In genomic region chr9:101486693-101487442, GRCh38 we compare ENCODE assay signal across 9 cellular contexts. TPM values are rescaled to one million over a fixed set of nuclear protein-coding genes. Genes with fewer than 3 reads are reported as not detected.
DNase-seq lines count a peak whose midpoint lies in the region; ATAC-seq and TF ChIP-seq lines count a peak whose summit lies in the region.
"Had no signal": no experiment of that assay in that cellular context is flagged by ENCODE, and none has a peak within 500 bp of the region (broad histone marks: within the 10 kb centered on the region; RNA-seq: fewer than 3 reads in every experiment).

No MANE protein-coding gene starts in this region.

- H3K9me2 ChIP-seq in neural cell (ENCODE audit: insufficient read depth, low read length), result no peaks in the 10 kb centered on the region
- H3K9me2 ChIP-seq in Karpas-422 (replicated peaks; ENCODE audit: insufficient read depth, low read length), result no peaks in the 10 kb centered on the region

- no peaks in the 10 kb centered on the region for H3K4me1 ChIP-seq in Karpas-422 (ENCODE audit: low read length)

- H3K4me2 ChIP-seq in neural cell (ENCODE audit: low read length) (peak overlapping the region; percentile 45), Karpas-422 (ENCODE audit: low read depth, low read length, poor library complexity, severe bottlenecking) (no peak overlapping the region)

- DNase-seq in DMS53 (lab: John Stamatoyannopoulos, UW), result peak; percentile 82
- DNase-seq in NCI-H1417 (lab: John Stamatoyannopoulos, UW), result peak; percentile 15 to 97 (median 95)
- peak; percentile 17 to 42 for DNase-seq in activated T-cell treated with anti-CD3 and anti-CD28 coated beads, Interleukin-2, amount 50 U/mL, for 72 hours
- DNase-seq in foreskin melanocyte, result peak; percentile 46
- no peak for DNase-seq in RPMI8226
- DNase-seq in Karpas-422, result no peak

- H3K27me3 Mint-ChIP-seq in activated T-cell treated with anti-CD3 and anti-CD28 coated beads, Interleukin-2, amount 50 U/mL, for 72 hours (ENCODE audit: low read depth), result peaks cover 66% of the 10 kb centered on the region

- H3K27me3 ChIP-seq in neural cell (ENCODE audit: insufficient read depth, low read depth, low read length) (peaks cover 11% of the 10 kb centered on the region), Karpas-422 (ENCODE audit: low read length) (no peaks in the 10 kb centered on the region)

- H3F3A ChIP-seq in neural cell (ENCODE audit: insufficient read depth, low read length, poor library complexity, severe bottlenecking), result no peaks in the 10 kb centered on the region

- no peaks in the 10 kb centered on the region for H3K9me3 Mint-ChIP-seq in activated T-cell treated with anti-CD3 and anti-CD28 coated beads, Interleukin-2, amount 50 U/mL, for 72 hours

- H4K20me1 ChIP-seq in neural cell (ENCODE audit: insufficient read depth), result no peaks in the 10 kb centered on the region
- H4K20me1 ChIP-seq in Karpas-422 (ENCODE audit: insufficient read depth, low read depth, low read length), result no peaks in the 10 kb centered on the region

- no peaks in the 10 kb centered on the region for H3K36me3 ChIP-seq in neural cell (ENCODE audit: insufficient read depth, low read length)
- no peaks in the 10 kb centered on the region for H3K36me3 ChIP-seq in Karpas-422 (ENCODE audit: insufficient read depth, low read length)

- H3K9me3 ChIP-seq in neural cell (ENCODE audit: low read length) (no peaks in the 10 kb centered on the region), Karpas-422 (ENCODE audit: low read length) (no peaks in the 10 kb centered on the region)

- TF ChIP-seq RAD21 in neural cell (conservative IDR thresholded peaks at IDR 0.05), result peak; percentile 47

- H2AFZ ChIP-seq in neural cell (ENCODE audit: low read depth, low read length) (peak overlapping the region; percentile 61), Karpas-422 (ENCODE audit: low read length) (no peak overlapping the region)

- peak overlapping the region; percentile 84 for H3K4me3 ChIP-seq in neural cell (ENCODE audit: low read length)
- no peak overlapping the region for H3K4me3 ChIP-seq in Karpas-422 (ENCODE audit: low read length)

- H3K4me1 Mint-ChIP-seq in activated T-cell treated with anti-CD3 and anti-CD28 coated beads, Interleukin-2, amount 50 U/mL, for 72 hours (ENCODE audit: low read depth), result peaks cover 9% of the 10 kb centered on the region

- H3K36me3 Mint-ChIP-seq in activated T-cell treated with anti-CD3 and anti-CD28 coated beads, Interleukin-2, amount 50 U/mL, for 72 hours (ENCODE audit: insufficient read depth in 2 of 2), result no peaks in the 10 kb centered on the region
- H3K36me3 Mint-ChIP-seq: IgD-negative memory B cell had no signal

- ATAC-seq in activated T-cell treated with anti-CD3 and anti-CD28 coated beads, Interleukin-2, amount 50 U/mL, for 72 hours (replicated peaks in 1 of 2), result peak; percentile 79 to 80
- no peak for ATAC-seq in HG03571 (IDR thresholded peaks at IDR 0.05; ENCODE audit: unreplicated experiment)

- peak; percentile 65 for TF ChIP-seq CTCF in neural cell (IDR thresholded peaks at IDR 0.05; ENCODE audit: poor library complexity, severe bottlenecking)

- TF ChIP-seq EP300 in neural cell (conservative IDR thresholded peaks at IDR 0.05; ENCODE audit: poor library complexity, severe bottlenecking), result no peak

- peak overlapping the region; percentile 87 for H3K4me3 Mint-ChIP-seq in activated T-cell treated with anti-CD3 and anti-CD28 coated beads, Interleukin-2, amount 50 U/mL, for 72 hours

- H3K79me2 ChIP-seq in neural cell (replicated peaks; ENCODE audit: insufficient read depth, low read length), result peaks cover 5% of the 10 kb centered on the region
- no peaks in the 10 kb centered on the region for H3K79me2 ChIP-seq in Karpas-422 (ENCODE audit: low read length)

- peak overlapping the region; percentile 81 for H3K9ac ChIP-seq in neural cell (ENCODE audit: low read length)
- no peak overlapping the region for H3K9ac ChIP-seq in Karpas-422 (ENCODE audit: low read length)

- no peak overlapping the region for H3K27ac Mint-ChIP-seq in activated T-cell treated with anti-CD3 and anti-CD28 coated beads, Interleukin-2, amount 50 U/mL, for 72 hours
- H3K27ac Mint-ChIP-seq: IgD-negative memory B cell had no signal

- H3K27ac ChIP-seq in neural cell (ENCODE audit: low read length), result peak overlapping the region; percentile 74
- H3K27ac ChIP-seq in Karpas-422 (ENCODE audit: low read length), result no peak overlapping the region

TF ChIP-seq in neural cell, 6 proteins besides CTCF, POLR2A, EP300 and RAD21:
- TF ChIP-seq MXI1 (conservative IDR thresholded peaks at IDR 0.05; ENCODE audit: poor library complexity, severe bottlenecking) (peak; percentile 28), POLR2AphosphoS5 (IDR thresholded peaks at IDR 0.05) (peak; percentile 78), REST (IDR thresholded peaks at IDR 0.05; ENCODE audit: borderline replicate concordance) (no peak), EZH2 (IDR thresholded peaks at IDR 0.05; ENCODE audit: borderline replicate concordance, insufficient read depth, low read length, poor library complexity, severe bottlenecking) (no peak), TAF1 (IDR thresholded peaks at IDR 0.05; ENCODE audit: low read depth) (peak; percentile 25), SMC3 (conservative IDR thresholded peaks at IDR 0.05; ENCODE audit: poor library complexity) (peak; percentile 13)

RNA-seq across cellular contexts. Expression of gene RNF20, which starts 46.8 kb away (rescaled TPM):
- total RNA-seq in activated T-cell treated with anti-CD3 and anti-CD28 coated beads, Interleukin-2, amount 50 U/mL, for 72 hours, result 10 to 100 TPM; 37.5 to 42.8 TPM
- polyA plus RNA-seq in neural cell, result 32.1 and 33.5 TPM in 2 replicates
- polyA minus RNA-seq in neural cell, result 57.2 and 64.0 TPM in 2 replicates
- 12.0 and 17.7 TPM in 2 replicates for total RNA-seq in Karpas-422 (2014; rRNA removed; shearing (Covaris generic); ENCODE audit: low replicate concordance)

RNA-seq across cellular contexts. Expression of gene ALDOB, which starts 51.3 kb away (rescaled TPM):
- total RNA-seq in activated T-cell treated with anti-CD3 and anti-CD28 coated beads, Interleukin-2, amount 50 U/mL, for 72 hours, result not detected
- not detected in 2 replicates for polyA plus RNA-seq in neural cell
- polyA minus RNA-seq in neural cell, result not detected in 2 replicates
- not detected in 2 replicates for total RNA-seq in Karpas-422 (2014; rRNA removed; shearing (Covaris generic); ENCODE audit: low replicate concordance)

Comparison
In these comparisons a context has a peak if more than half of its experiments do, and no peak if none do; other contexts are left out.
1. DNase-seq: peak in DMS53 (single experiment), NCI-H1417 (3 of 3), activated T-cell treated with anti-CD3 and anti-CD28 coated beads, Interleukin-2, amount 50 U/mL, for 72 hours (2 of 2) and foreskin melanocyte (single experiment); none in RPMI8226 (single experiment) and Karpas-422 (single experiment).